ENCODE assay signal across 18 cellular contexts in genomic region chr2:196123679-196124373, GRCh38. TPM values are rescaled to one million over a fixed set of nuclear protein-coding genes. Genes with fewer than 3 reads are reported as not detected.
A peak's percentile ranks its signal among the peaks of the same experiment; 100 is the strongest.
DNase-seq lines count a peak whose midpoint lies in the region; ATAC-seq and TF ChIP-seq lines count a peak whose summit lies in the region.
"Had no signal": no experiment of that assay in that cellular context is flagged by ENCODE, and none has a peak within 500 bp of the region (broad histone marks: within the 10 kb centered on the region; RNA-seq: fewer than 3 reads in every experiment).

No MANE protein-coding gene starts in this region.

- H3K4me3 ChIP-seq in AG10803 (ENCODE audit: low read length) (no peak overlapping the region), Panc1 (ENCODE audit: low read depth in 2 of 2, low read length in 2 of 2) (no peak overlapping the region), coronary artery (no peak overlapping the region), vagina (no peak overlapping the region), WERI-Rb-1 (ENCODE audit: low read depth, low read length) (no peak overlapping the region), H7 (ENCODE audit: insufficient read depth, low read depth, low read length) (no peak overlapping the region)
- H3K4me3 ChIP-seq: heart right ventricle, tibial artery had no signal

- intact Hi-C loops in Panc1 (cut with micrococcal nuclease; ENCODE audit: unreplicated experiment), result no loop called here
- intact Hi-C loops in vagina (cut with DNase I), result no loop called here

- no TSS peak for BruUV-seq in Panc1 (replicated peaks; lab: Mats Ljungman, UMichigan)

- H3K36me3 Mint-ChIP-seq in mesothelial cell of epicardium, result peaks cover 7% of the 10 kb centered on the region

- in situ Hi-C loops in Panc1 (cut with HindIII; ENCODE audit: low pct_unique_long_range_greater_than_20kb, low sequenced_read_pairs), result no loop called here

- no peaks in the 10 kb centered on the region for H3K4me1 ChIP-seq in Panc1 (ENCODE audit: control insufficient read depth, insufficient read depth, low read length)
- no peaks in the 10 kb centered on the region for H3K4me1 ChIP-seq in vagina

- POLR2A ChIA-PET in Panc1 (lab: Charles Lee), result no interaction called here

- H3K9me3 Mint-ChIP-seq in mesothelial cell of epicardium, result peaks cover 23% of the 10 kb centered on the region
- H3K9me3 Mint-ChIP-seq in stimulated activated naive CD8-positive, alpha-beta T cell treated with anti-CD3 and anti-CD28 coated beads, Interleukin-15, amount 100 ng/mL, for 72 hours, result peaks cover 6 to 11% of the 10 kb centered on the region in 2 donors

- TF ChIP-seq CTCF in AG10803 (conservative IDR thresholded peaks at IDR 0.05; ENCODE audit: low read length), result no peak
- TF ChIP-seq CTCF in Panc1 (IDR thresholded peaks at IDR 0.05), result no peak
- TF ChIP-seq CTCF in coronary artery (IDR thresholded peaks at IDR 0.05), result no peak
- no peak for TF ChIP-seq CTCF in mesothelial cell of epicardium (IDR thresholded peaks at IDR 0.05; ENCODE audit: unreplicated experiment)
- no peak for TF ChIP-seq CTCF in vagina (IDR thresholded peaks at IDR 0.05)
- no peak for TF ChIP-seq CTCF in WERI-Rb-1 (IDR thresholded peaks at IDR 0.05; ENCODE audit: low read depth, low read length)

- TF ChIP-seq POLR2A in vagina (IDR thresholded peaks at IDR 0.05), result no peak

- DNase-seq in AG10803 (ENCODE audit: low read depth), result peak; percentile 49
- DNase-seq in Panc1 (ENCODE audit: low read depth, low spot score), result no peak
- DNase-seq in coronary artery (ENCODE audit: low spot score), result no peak
- no peak for DNase-seq in mesothelial cell of epicardium (ENCODE audit: low spot score in 2 of 2, unreplicated experiment in 2 of 2)
- DNase-seq in vagina (ENCODE audit: extremely low spot score in 2 of 2), result no peak
- DNase-seq in WERI-Rb-1, result no peak
- no peak for DNase-seq in stimulated activated naive CD8-positive, alpha-beta T cell treated with anti-CD3 and anti-CD28 coated beads, Interleukin-15, amount 100 ng/mL, for 72 hours
- DNase-seq in H7, result no peak
- DNase-seq: activated CD4-positive, alpha-beta T cell treated with anti-CD3 and anti-CD28 coated beads for 36 hours; activated T-cell treated with anti-CD3 and anti-CD28 coated beads, Interleukin-2, amount 50 U/mL, for 4 hours; amygdala; Calu3; effector memory CD4-positive, alpha-beta T cell; heart right ventricle; MV-4-11; nucleus accumbens; tibial artery had no signal

- H3K36me3 ChIP-seq in Panc1 (ENCODE audit: control insufficient read depth, insufficient read depth, low read length) (no peaks in the 10 kb centered on the region), vagina (no peaks in the 10 kb centered on the region), WERI-Rb-1 (no peaks in the 10 kb centered on the region), H7 (replicated peaks; ENCODE audit: control insufficient read depth, insufficient read depth, low read length) (no peaks in the 10 kb centered on the region)
- H3K36me3 ChIP-seq: heart right ventricle, tibial artery had no signal

- peak; percentile 51; the same call in 1 of the 2 replicates for ATAC-seq in Panc1
- no peak for ATAC-seq in stimulated activated naive CD8-positive, alpha-beta T cell treated with anti-CD3 and anti-CD28 coated beads, Interleukin-15, amount 100 ng/mL, for 72 hours
- ATAC-seq: activated CD4-positive, alpha-beta T cell treated with anti-CD3 and anti-CD28 coated beads for 36 hours; activated T-cell treated with anti-CD3 and anti-CD28 coated beads, Interleukin-2, amount 50 U/mL, for 4 hours; HCT116 had no signal

- peaks cover 9% of the 10 kb centered on the region for H3K4me1 Mint-ChIP-seq in mesothelial cell of epicardium
- H3K4me1 Mint-ChIP-seq in stimulated activated naive CD8-positive, alpha-beta T cell treated with anti-CD3 and anti-CD28 coated beads, Interleukin-15, amount 100 ng/mL, for 72 hours, result no peaks in the 10 kb centered on the region
- H3K4me1 Mint-ChIP-seq: activated CD4-positive, alpha-beta T cell treated with anti-CD3 and anti-CD28 coated beads for 36 hours had no signal

- no peak overlapping the region for H3K27ac ChIP-seq in Panc1 (ENCODE audit: low read length)
- H3K27ac ChIP-seq in coronary artery, result peak overlapping the region; percentile 50 to 75
- H3K27ac ChIP-seq in vagina, result no peak overlapping the region
- H3K27ac ChIP-seq in WERI-Rb-1, result no peak overlapping the region

- H3K27me3 Mint-ChIP-seq in mesothelial cell of epicardium (ENCODE audit: low read depth), result no peaks in the 10 kb centered on the region
- no peaks in the 10 kb centered on the region for H3K27me3 Mint-ChIP-seq in stimulated activated naive CD8-positive, alpha-beta T cell treated with anti-CD3 and anti-CD28 coated beads, Interleukin-15, amount 100 ng/mL, for 72 hours
- H3K27me3 Mint-ChIP-seq: activated CD4-positive, alpha-beta T cell treated with anti-CD3 and anti-CD28 coated beads for 36 hours had no signal

- H3K9me3 ChIP-seq in Panc1 (ENCODE audit: control insufficient read depth, insufficient read depth, low read depth, low read length) (no peaks in the 10 kb centered on the region), vagina (no peaks in the 10 kb centered on the region), WERI-Rb-1 (ENCODE audit: severe bottlenecking) (no peaks in the 10 kb centered on the region)
- H3K9me3 ChIP-seq: tibial artery had no signal

- CTCF ChIA-PET in Panc1 (lab: Charles Lee), result no interaction called here

- peak overlapping the region; percentile 91 for H3K27ac Mint-ChIP-seq in mesothelial cell of epicardium
- peak overlapping the region in 1 of 2 donors; percentile 69 for H3K27ac Mint-ChIP-seq in stimulated activated naive CD8-positive, alpha-beta T cell treated with anti-CD3 and anti-CD28 coated beads, Interleukin-15, amount 100 ng/mL, for 72 hours
- H3K27ac Mint-ChIP-seq: activated CD4-positive, alpha-beta T cell treated with anti-CD3 and anti-CD28 coated beads for 36 hours had no signal

- H3K27me3 ChIP-seq in Panc1 (ENCODE audit: control insufficient read depth, insufficient read depth, low read length), result no peaks in the 10 kb centered on the region
- no peaks in the 10 kb centered on the region for H3K27me3 ChIP-seq in vagina
- H3K27me3 ChIP-seq in WERI-Rb-1 (ENCODE audit: insufficient read depth, low read depth, severe bottlenecking), result no peaks in the 10 kb centered on the region
- no peaks in the 10 kb centered on the region for H3K27me3 ChIP-seq in H7 (ENCODE audit: control insufficient read depth, insufficient read depth, low read length)
- H3K27me3 ChIP-seq: heart right ventricle, tibial artery had no signal

- no peak overlapping the region for H3K4me3 Mint-ChIP-seq in mesothelial cell of epicardium
- H3K4me3 Mint-ChIP-seq in stimulated activated naive CD8-positive, alpha-beta T cell treated with anti-CD3 and anti-CD28 coated beads, Interleukin-15, amount 100 ng/mL, for 72 hours, result no peak overlapping the region
- H3K4me3 Mint-ChIP-seq: activated CD4-positive, alpha-beta T cell treated with anti-CD3 and anti-CD28 coated beads for 36 hours; activated T-cell treated with anti-CD3 and anti-CD28 coated beads, Interleukin-2, amount 50 U/mL, for 4 hours had no signal

RNA-seq across cellular contexts. Expression of gene STK17B, which starts 47.6 kb away (rescaled TPM):
- total RNA-seq in Panc1 (2021; ENCODE audit: unreplicated experiment) (19.3 TPM), mesothelial cell of epicardium (35.2 to 36.5 TPM (median 35.6 TPM) in 3 replicates), vagina (24.3 TPM)
- polyA plus RNA-seq in Panc1 (2012; ENCODE audit: insufficient read length), result 3.5 TPM
- total RNA-seq in H7 (2014; rRNA removed; shearing (Covaris generic)), result 16.2 and 26.5 TPM in 2 replicates

RNA-seq across cellular contexts. Expression of gene DNAH7, which starts 55.2 kb away (rescaled TPM):
- total RNA-seq in Panc1 (2021; ENCODE audit: unreplicated experiment) (0.98 TPM), mesothelial cell of epicardium (0.63 to 0.86 TPM (median 0.71 TPM) in 3 replicates), vagina (0.49 TPM)
- 0.30 TPM for polyA plus RNA-seq in Panc1 (2012; ENCODE audit: insufficient read length)
- total RNA-seq in H7 (2014; rRNA removed; shearing (Covaris generic)), result under 0.01 TPM in 1 of 2 replicates, not detected in the other
- total RNA-seq: activated CD4-positive, alpha-beta T cell treated with anti-CD3 and anti-CD28 coated beads for 36 hours had no signal

Comparison
In these comparisons a context has a peak if more than half of its experiments do, and no peak if none do; other contexts are left out.
1. H3K27ac ChIP-seq: peak in coronary artery (2 of 2); none in Panc1 (single experiment), vagina (single experiment) and WERI-Rb-1 (single experiment).